1 cellular context compared by ENCODE assay signal in genomic region chr1:25066731-25067520, GRCh38.
TF ChIP-seq lines count a peak whose summit lies in the region.

No MANE protein-coding gene starts in this region.

TF ChIP-seq in HEK293T, 16 proteins besides CTCF, POLR2A, EP300 and RAD21 (continued from another document):
- no peak for TF ChIP-seq PKNOX1 (IDR thresholded peaks at IDR 0.05)
- TF ChIP-seq ZNF384 (IDR thresholded peaks at IDR 0.05) = no peak
- TF ChIP-seq BHLHE40 (IDR thresholded peaks at IDR 0.05; ENCODE audit: borderline replicate concordance) = no peak
- TF ChIP-seq L3MBTL2 (conservative IDR thresholded peaks at IDR 0.05) = no peak
- no peak for TF ChIP-seq HDGF (IDR thresholded peaks at IDR 0.05; ENCODE audit: borderline replicate concordance)
- no peak for TF ChIP-seq SP1 (IDR thresholded peaks at IDR 0.05)
- no peak for TF ChIP-seq NFRKB (IDR thresholded peaks at IDR 0.05)
- no peak for TF ChIP-seq TARDBP (IDR thresholded peaks at IDR 0.05)
- no peak for TF ChIP-seq FOXK2 (IDR thresholded peaks at IDR 0.05)
- no peak for TF ChIP-seq CTBP1 (IDR thresholded peaks at IDR 0.05; ENCODE audit: borderline replicate concordance)
- TF ChIP-seq ARNT (IDR thresholded peaks at IDR 0.05) = no peak
- TF ChIP-seq SUZ12 (IDR thresholded peaks at IDR 0.05) = no peak
TF ChIP-seq in HEK293T: peak in this region for 0.
